1 cellular context compared by ENCODE assay signal in genomic region chr1:200873671-200874397, GRCh38.
TF ChIP-seq lines count a peak whose summit lies in the region.

No MANE protein-coding gene starts in this region.

TF ChIP-seq in HepG2, 621 proteins besides CTCF, POLR2A, EP300 and RAD21:
- TF ChIP-seq ZNF260 (CRISPR knock-in tag; IDR thresholded peaks at IDR 0.05; ENCODE audit: borderline replicate concordance, low read depth) (no peak), ZNF652 (CRISPR knock-in tag; IDR thresholded peaks at IDR 0.05; ENCODE audit: borderline replicate concordance, low read depth) (no peak), ZNF251 (CRISPR knock-in tag; IDR thresholded peaks at IDR 0.05) (no peak), HMGXB3 (CRISPR knock-in tag; IDR thresholded peaks at IDR 0.05; ENCODE audit: borderline replicate concordance) (no peak), REL (CRISPR knock-in tag; conservative IDR thresholded peaks at IDR 0.05) (no peak), REXO4 (CRISPR knock-in tag; IDR thresholded peaks at IDR 0.05; ENCODE audit: borderline replicate concordance) (no peak), NFE2L2 (IDR thresholded peaks at IDR 0.05; ENCODE audit: low read length) (no peak), ZNF709 (CRISPR knock-in tag; IDR thresholded peaks at IDR 0.05) (no peak)
TF ChIP-seq in HepG2: peak in this region for 0.
